13 cellular contexts compared by ENCODE assay signal in the genomic region with DNA sequence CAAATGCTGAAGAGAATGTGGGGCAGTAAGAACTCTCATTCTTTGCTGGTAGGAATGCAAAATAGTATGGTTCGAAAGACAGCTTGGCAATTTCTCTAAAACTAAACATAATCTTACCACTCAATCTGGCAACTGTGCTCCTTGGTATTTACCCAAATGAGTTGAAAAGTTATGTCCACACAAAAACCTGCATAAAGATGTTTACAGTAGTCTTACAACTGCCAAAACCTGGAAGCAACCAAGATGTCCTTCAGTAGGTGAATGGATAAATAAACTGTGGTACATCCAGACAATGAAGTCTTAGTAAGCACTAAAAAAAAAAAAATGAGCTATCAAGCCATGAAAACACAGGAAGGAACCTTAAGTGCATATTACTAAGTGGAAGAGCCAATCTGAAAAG. TPM values are rescaled to one million over a fixed set of nuclear protein-coding genes. Genes with fewer than 3 reads are reported as not detected.
DNase-seq lines count a peak whose midpoint lies in the region; ATAC-seq and TF ChIP-seq lines count a peak whose summit lies in the region.
"Had no signal": no experiment of that assay in that cellular context is flagged by ENCODE, and none has a peak within 500 bp of the region (broad histone marks: within the 10 kb centered on the region; RNA-seq: fewer than 3 reads in every experiment).

No MANE protein-coding gene starts in this region.

- no peak for TF ChIP-seq CTCF in gastroesophageal sphincter (IDR thresholded peaks at IDR 0.05)

- H3K9me3 ChIP-seq in gastroesophageal sphincter, result no peaks in the 10 kb centered on the region

- DNase-seq in activated naive CD8-positive, alpha-beta T cell treated with anti-CD3 and anti-CD28 coated beads for 36 hours, result no peak
- no peak for DNase-seq in activated T-helper 1 cell treated with anti-CD3 and anti-CD28 coated beads, Interleukin-12 subunit alpha, Interleukin-12 subunit beta, Interleukin-2, Interleukin-4 antibody, amounts not matched to agents 30 ng/mL and 10 ng/mL and 1 ng/mL, durations not matched to agents 14 hours and 24 hours and 36 hours (ENCODE audit: low spot score)
- DNase-seq in left lobe of liver (ENCODE audit: low spot score) (no peak), SIG-M5 (lab: John Stamatoyannopoulos, UW) (no peak)
- DNase-seq: C1 segment of cervical spinal cord; CD4-positive, alpha-beta memory T cell; DMS79 had no signal

- ATAC-seq in left lobe of liver (peak; percentile 21), HG03039 (IDR thresholded peaks at IDR 0.05; ENCODE audit: unreplicated experiment) (no peak), gastroesophageal sphincter (no peak), GM21786 (IDR thresholded peaks at IDR 0.05; ENCODE audit: unreplicated experiment) (no peak)
- ATAC-seq: HCT116 had no signal

- intact Hi-C loops in activated T-helper 1 cell treated with anti-CD3 and anti-CD28 coated beads, Interleukin-12 subunit alpha, Interleukin-12 subunit beta, Interleukin-2, Interleukin-4 antibody, amounts not matched to agents 30 ng/mL and 10 ng/mL and 1 ng/mL, durations not matched to agents 14 hours and 24 hours and 36 hours (cut with micrococcal nuclease), result no loop called here

- H3K4me3 Mint-ChIP-seq in activated naive CD8-positive, alpha-beta T cell, result no peak overlapping the region
- no peak overlapping the region for H3K4me3 Mint-ChIP-seq in activated naive CD8-positive, alpha-beta T cell treated with anti-CD3 and anti-CD28 coated beads for 36 hours
- no peak overlapping the region for H3K4me3 Mint-ChIP-seq in activated T-helper 1 cell treated with anti-CD3 and anti-CD28 coated beads, Interleukin-12 subunit alpha, Interleukin-12 subunit beta, Interleukin-2, Interleukin-4 antibody, amounts not matched to agents 30 ng/mL and 10 ng/mL and 1 ng/mL, durations not matched to agents 14 hours and 24 hours and 36 hours
- H3K4me3 Mint-ChIP-seq: B cell; CD4-positive, alpha-beta memory T cell had no signal

- no peaks in the 10 kb centered on the region for H3K27me3 Mint-ChIP-seq in activated naive CD8-positive, alpha-beta T cell
- H3K27me3 Mint-ChIP-seq in activated naive CD8-positive, alpha-beta T cell treated with anti-CD3 and anti-CD28 coated beads for 36 hours, result no peaks in the 10 kb centered on the region
- H3K27me3 Mint-ChIP-seq in activated T-helper 1 cell treated with anti-CD3 and anti-CD28 coated beads, Interleukin-12 subunit alpha, Interleukin-12 subunit beta, Interleukin-2, Interleukin-4 antibody, amounts not matched to agents 30 ng/mL and 10 ng/mL and 1 ng/mL, durations not matched to agents 14 hours and 24 hours and 36 hours (ENCODE audit: insufficient read depth), result no peaks in the 10 kb centered on the region
- H3K27me3 Mint-ChIP-seq: B cell; CD4-positive, alpha-beta memory T cell had no signal

- H3K4me3 ChIP-seq in gastroesophageal sphincter, result no peak overlapping the region

- no peak overlapping the region for H3K27ac ChIP-seq in gastroesophageal sphincter

- H3K27ac Mint-ChIP-seq in activated naive CD8-positive, alpha-beta T cell, result peak overlapping the region; percentile 7
- H3K27ac Mint-ChIP-seq in activated naive CD8-positive, alpha-beta T cell treated with anti-CD3 and anti-CD28 coated beads for 36 hours, result no peak overlapping the region
- peak overlapping the region; percentile 50 for H3K27ac Mint-ChIP-seq in activated T-helper 1 cell treated with anti-CD3 and anti-CD28 coated beads, Interleukin-12 subunit alpha, Interleukin-12 subunit beta, Interleukin-2, Interleukin-4 antibody, amounts not matched to agents 30 ng/mL and 10 ng/mL and 1 ng/mL, durations not matched to agents 14 hours and 24 hours and 36 hours
- H3K27ac Mint-ChIP-seq: B cell had no signal

- TF ChIP-seq EP300 in gastroesophageal sphincter (IDR thresholded peaks at IDR 0.05), result no peak

- H3K36me3 Mint-ChIP-seq in activated naive CD8-positive, alpha-beta T cell, result peaks cover 17% of the 10 kb centered on the region
- peaks cover 18% of the 10 kb centered on the region for H3K36me3 Mint-ChIP-seq in activated naive CD8-positive, alpha-beta T cell treated with anti-CD3 and anti-CD28 coated beads for 36 hours
- H3K36me3 Mint-ChIP-seq in activated T-helper 1 cell treated with anti-CD3 and anti-CD28 coated beads, Interleukin-12 subunit alpha, Interleukin-12 subunit beta, Interleukin-2, Interleukin-4 antibody, amounts not matched to agents 30 ng/mL and 10 ng/mL and 1 ng/mL, durations not matched to agents 14 hours and 24 hours and 36 hours (ENCODE audit: low read depth), result peaks cover 43% of the 10 kb centered on the region

- no peaks in the 10 kb centered on the region for H3K9me3 Mint-ChIP-seq in activated naive CD8-positive, alpha-beta T cell (ENCODE audit: low read depth)
- H3K9me3 Mint-ChIP-seq in activated naive CD8-positive, alpha-beta T cell treated with anti-CD3 and anti-CD28 coated beads for 36 hours, result no peaks in the 10 kb centered on the region
- no peaks in the 10 kb centered on the region for H3K9me3 Mint-ChIP-seq in activated T-helper 1 cell treated with anti-CD3 and anti-CD28 coated beads, Interleukin-12 subunit alpha, Interleukin-12 subunit beta, Interleukin-2, Interleukin-4 antibody, amounts not matched to agents 30 ng/mL and 10 ng/mL and 1 ng/mL, durations not matched to agents 14 hours and 24 hours and 36 hours
- H3K9me3 Mint-ChIP-seq: CD4-positive, alpha-beta memory T cell had no signal

- H3K4me1 ChIP-seq in gastroesophageal sphincter, result no peaks in the 10 kb centered on the region

- no peak for TF ChIP-seq POLR2A in gastroesophageal sphincter (IDR thresholded peaks at IDR 0.05)

- WGBS in gastroesophageal sphincter (ENCODE audit: low coverage in 1 of 2), 2 donors, result 83 to 100% methylated on average over 1 of the region's 1 CpG

- H3K4me1 Mint-ChIP-seq in activated naive CD8-positive, alpha-beta T cell (ENCODE audit: low read depth), result no peaks in the 10 kb centered on the region
- H3K4me1 Mint-ChIP-seq in activated naive CD8-positive, alpha-beta T cell treated with anti-CD3 and anti-CD28 coated beads for 36 hours, result peaks cover 5% of the 10 kb centered on the region
- peaks cover 14% of the 10 kb centered on the region for H3K4me1 Mint-ChIP-seq in activated T-helper 1 cell treated with anti-CD3 and anti-CD28 coated beads, Interleukin-12 subunit alpha, Interleukin-12 subunit beta, Interleukin-2, Interleukin-4 antibody, amounts not matched to agents 30 ng/mL and 10 ng/mL and 1 ng/mL, durations not matched to agents 14 hours and 24 hours and 36 hours (ENCODE audit: low read depth)
- H3K4me1 Mint-ChIP-seq: B cell had no signal

- H3K36me3 ChIP-seq in gastroesophageal sphincter, result peaks cover 0 to 57% of the 10 kb centered on the region in 2 donors

- no peaks in the 10 kb centered on the region for H3K27me3 ChIP-seq in gastroesophageal sphincter

RNA-seq across cellular contexts. Expression of a gene that starts 26.4 kb away (rescaled TPM):
- 10 to 100 TPM; 38.6 to 44.0 TPM for total RNA-seq in activated naive CD8-positive, alpha-beta T cell treated with anti-CD3 and anti-CD28 coated beads for 36 hours
- total RNA-seq in activated T-helper 1 cell treated with anti-CD3 and anti-CD28 coated beads, Interleukin-12 subunit alpha, Interleukin-12 subunit beta, Interleukin-2, Interleukin-4 antibody, amounts not matched to agents 30 ng/mL and 10 ng/mL and 1 ng/mL, durations not matched to agents 14 hours and 24 hours and 36 hours, result 71.7 and 78.9 TPM in 2 replicates
- total RNA-seq in left lobe of liver (7.8 TPM), gastroesophageal sphincter (1 to 10 TPM; 6.7 to 9.6 (median 8.7) TPM)
